Comparison of ENCODE assay signal across 18 cellular contexts in the genomic region with DNA sequence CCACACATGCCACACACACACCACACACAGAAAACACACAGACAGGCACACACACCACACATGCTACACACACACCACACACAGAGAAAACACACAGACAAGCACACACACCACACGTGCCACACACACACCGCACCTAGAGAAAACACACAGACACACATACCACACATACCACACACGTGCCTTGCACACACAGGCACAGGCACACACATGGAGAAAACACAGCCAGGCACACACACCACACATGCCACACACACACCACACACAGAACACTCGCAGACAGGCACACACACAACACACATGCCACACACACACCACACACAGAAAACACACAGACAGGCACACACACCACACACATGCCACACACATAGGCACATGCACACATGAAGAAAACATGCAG.
DNase-seq lines count a peak whose midpoint lies in the region; ATAC-seq, FAIRE-seq and TF ChIP-seq lines count a peak whose summit lies in the region.
"Had no signal": no experiment of that assay in that cellular context is flagged by ENCODE, and none has a peak within 500 bp of the region (broad histone marks: within the 10 kb centered on the region; RNA-seq: fewer than 3 reads in every experiment).

No MANE protein-coding gene starts in this region.

- H3K9ac ChIP-seq in H9 (ENCODE audit: extremely low read depth, insufficient read length, low read length) (no peak overlapping the region), colonic mucosa (ENCODE audit: low read depth in 2 of 2, low read length in 2 of 2) (no peak overlapping the region)

- no peak overlapping the region for H2BK20ac ChIP-seq in H9 (ENCODE audit: low read depth, low read length, poor library complexity, severe bottlenecking)

- intact Hi-C loops in colonic mucosa (cut with DNase I), result no loop called here

- H3K56ac ChIP-seq in H9 (ENCODE audit: insufficient read length, low read depth, low read length), result peak overlapping the region; percentile 0

- POLR2A ChIA-PET in A549 (lab: Yijun Ruan, JAX), result no interaction called here

- H3T11ph ChIP-seq in H9 (ENCODE audit: low read length), result no peak overlapping the region

- H2BK15ac ChIP-seq in H9 (ENCODE audit: low read depth, low read length), result no peak overlapping the region

- H4K20me1 ChIP-seq in H9 (ENCODE audit: control insufficient read depth, insufficient read depth, insufficient read length), result no peaks in the 10 kb centered on the region

- no peak for TF ChIP-seq CTCF in A549 (IDR thresholded peaks at IDR 0.05)
- no peak for TF ChIP-seq CTCF in H9 (conservative IDR thresholded peaks at IDR 0.05)
- no peak for TF ChIP-seq CTCF in colonic mucosa (IDR thresholded peaks at IDR 0.05)
- TF ChIP-seq CTCF in gastroesophageal sphincter (IDR thresholded peaks at IDR 0.05), result no peak

- CTCF ChIA-PET in A549 (lab: Yijun Ruan, JAX), result no interaction called here

- no peak for TF ChIP-seq RAD21 in A549 (conservative IDR thresholded peaks at IDR 0.05 in 1 of 2, IDR thresholded peaks at IDR 0.05 in 1 of 2)

- no peaks in the 10 kb centered on the region for H3K9me3 Mint-ChIP-seq in H9
- H3K9me3 Mint-ChIP-seq: CD4-positive, alpha-beta T cell; GM23338 had no signal

- no peak overlapping the region for H2AK5ac ChIP-seq in H9 (ENCODE audit: insufficient read length, low read length)

- no peak overlapping the region for H3K4me3 ChIP-seq in A549
- H3K4me3 ChIP-seq in colonic mucosa, result no peak overlapping the region
- no peak overlapping the region for H3K4me3 ChIP-seq in gastroesophageal sphincter
- H3K4me3 ChIP-seq: GM23338 had no signal

- no peaks in the 10 kb centered on the region for H3K4me1 Mint-ChIP-seq in H9
- H3K4me1 Mint-ChIP-seq: GM23338 had no signal

- no peaks in the 10 kb centered on the region for H3K79me1 ChIP-seq in H9 (ENCODE audit: insufficient read depth, low read depth, low read length, poor library complexity, severe bottlenecking)

- no peak overlapping the region for H2AFZ ChIP-seq in H9 (ENCODE audit: low read length)
- H2AFZ ChIP-seq: GM23338 had no signal

- H3K4me1 ChIP-seq in A549, result no peaks in the 10 kb centered on the region
- H3K4me1 ChIP-seq in H9 (ENCODE audit: insufficient read depth, low read length), result no peaks in the 10 kb centered on the region
- H3K4me1 ChIP-seq in colonic mucosa, result no peaks in the 10 kb centered on the region
- no peaks in the 10 kb centered on the region for H3K4me1 ChIP-seq in gastroesophageal sphincter
- H3K4me1 ChIP-seq: Caco-2 had no signal

- H3K23me2 ChIP-seq in H9 (ENCODE audit: insufficient read length, low read depth, low read length, poor library complexity, severe bottlenecking), result no peaks in the 10 kb centered on the region

- ATAC-seq in A549 (no peak), gastroesophageal sphincter (no peak)
- ATAC-seq: GM23338 had no signal

- H3K18ac ChIP-seq in H9 (ENCODE audit: insufficient read length, low read depth, low read length), result no peak overlapping the region

- no peak overlapping the region for H3K23ac ChIP-seq in H9 (ENCODE audit: insufficient read length, low read depth, low read length)

- H3K79me2 ChIP-seq in H9 (ENCODE audit: insufficient read depth, low read length), result no peaks in the 10 kb centered on the region

- H2BK12ac ChIP-seq in H9 (ENCODE audit: insufficient read length, low read depth, low read length), result no peak overlapping the region

- H3K36me3 ChIP-seq in colonic mucosa (no peaks in the 10 kb centered on the region), gastroesophageal sphincter (no peaks in the 10 kb centered on the region)

- 39% methylated on average over 4 of the region's 4 CpGs for WGBS in A549 (ENCODE audit: missing lambda C conversion rate)
- WGBS in H9 (ENCODE audit: extremely low coverage, insufficient read length, low lambda C conversion rate), result no CpG with 5 or more reads among the region's 4 CpGs
- 100% methylated on average over 1 of the region's 4 CpGs; no CpG with 5 or more reads in 1 of the 2 donors for WGBS in gastroesophageal sphincter (ENCODE audit: low coverage in 1 of 2), 2 donors

- H3K36me3 Mint-ChIP-seq in H9 (ENCODE audit: insufficient read depth in 1 of 3, low read depth in 3 of 3), result no peaks in the 10 kb centered on the region

- H4K8ac ChIP-seq in H9 (replicated peaks; ENCODE audit: insufficient read length, low read depth, low read length), result no peak overlapping the region

- H2BK120ac ChIP-seq in H9 (ENCODE audit: low read depth, low read length, poor library complexity, severe bottlenecking), result no peak overlapping the region

- H3K4me2 ChIP-seq in A549 (no peak overlapping the region), H9 (ENCODE audit: insufficient read depth, insufficient read length, low read length) (no peak overlapping the region)
- H3K4me2 ChIP-seq: GM23338 had no signal

- no peak overlapping the region for H3K27ac ChIP-seq in A549
- H3K27ac ChIP-seq in H9 (ENCODE audit: insufficient read length, low read depth, low read length), result no peak overlapping the region
- no peak overlapping the region for H3K27ac ChIP-seq in colonic mucosa
- no peak overlapping the region for H3K27ac ChIP-seq in gastroesophageal sphincter
- H3K27ac ChIP-seq: C4-2B had no signal

- H3K14ac ChIP-seq in H9 (ENCODE audit: insufficient read depth, low read length), result no peak overlapping the region

- no peaks in the 10 kb centered on the region for H3K27me3 Mint-ChIP-seq in H9 (ENCODE audit: low read depth)
- H3K27me3 Mint-ChIP-seq: CD4-positive, alpha-beta T cell had no signal

- no peak for TF ChIP-seq EP300 in A549 (IDR thresholded peaks at IDR 0.05)
- TF ChIP-seq EP300 in gastroesophageal sphincter (IDR thresholded peaks at IDR 0.05), result no peak

- H2BK5ac ChIP-seq in H9 (ENCODE audit: insufficient read length, low read length), result no peak overlapping the region

- no peak overlapping the region for H4K5ac ChIP-seq in H9 (ENCODE audit: insufficient read length, low read depth, low read length)

- no peak overlapping the region for H3K4me3 Mint-ChIP-seq in H9
- H3K4me3 Mint-ChIP-seq: CD4-positive, alpha-beta T cell; GM23338 had no signal

- H4K91ac ChIP-seq in H9 (ENCODE audit: insufficient read length, low read depth, low read length), result no peak overlapping the region

- DNase-seq in A549 (ENCODE audit: low read depth in 1 of 2, low spot score in 1 of 2) (no peak), H9 (no peak), colonic mucosa (peak; percentile 1), mesenteric fat pad (ENCODE audit: low spot score) (peak; percentile 45), NCI-H2227 treated with DMSO at 0.1 percent for 48 hours (lab: John Stamatoyannopoulos, UW) (no peak), NCI-H1436 treated with DMSO at 0.1 percent for 48 hours (lab: John Stamatoyannopoulos, UW) (no peak), NCI-H524 treated with DMSO at 0.1 percent for 48 hours (lab: John Stamatoyannopoulos, UW) (no peak)
- DNase-seq: ACHN, AML-193, Caco-2, DMS153, DMS79, GDM1, H7 had no signal

- no peaks in the 10 kb centered on the region for H3K27me3 ChIP-seq in H9 (ENCODE audit: insufficient read depth, low read length)
- H3K27me3 ChIP-seq in colonic mucosa, result no peaks in the 10 kb centered on the region
- no peaks in the 10 kb centered on the region for H3K27me3 ChIP-seq in gastroesophageal sphincter

- TF ChIP-seq POLR2A in A549 (IDR thresholded peaks at IDR 0.05; ENCODE audit: low read length) (no peak), gastroesophageal sphincter (IDR thresholded peaks at IDR 0.05) (no peak)

- no peak overlapping the region for H3K27ac Mint-ChIP-seq in H9
- H3K27ac Mint-ChIP-seq: CD4-positive, alpha-beta T cell; GM23338 had no signal

- no peak overlapping the region for H3K4ac ChIP-seq in H9 (ENCODE audit: low read depth, low read length)

- H3K9me3 ChIP-seq in A549 (peaks cover 23% of the 10 kb centered on the region), H9 (ENCODE audit: control insufficient read depth, low read depth, low read length) (peaks cover 4% of the 10 kb centered on the region), colonic mucosa (no peaks in the 10 kb centered on the region), gastroesophageal sphincter (no peaks in the 10 kb centered on the region)

- peak; percentile 7 for FAIRE-seq in A549 (lab: Jason Lieb, UNC)

TF ChIP-seq in A549, 52 proteins besides CTCF, POLR2A, EP300 and RAD21:
- TF ChIP-seq HOXB13 (CRISPR knock-in tag; IDR thresholded peaks at IDR 0.05; ENCODE audit: low read depth) (no peak), FOSL2 (IDR thresholded peaks at IDR 0.05) (no peak), FOSL2 (CRISPR knock-in tag; IDR thresholded peaks at IDR 0.05) (no peak), NPAS2 (CRISPR knock-in tag; IDR thresholded peaks at IDR 0.05; ENCODE audit: borderline replicate concordance) (no peak), GATA3 (IDR thresholded peaks at IDR 0.05; ENCODE audit: borderline replicate concordance) (no peak), HEYL (CRISPR knock-in tag; IDR thresholded peaks at IDR 0.05) (no peak), ZC3H11A (IDR thresholded peaks at IDR 0.05) (no peak), HOXA7 (CRISPR knock-in tag; IDR thresholded peaks at IDR 0.05) (no peak), NR3C1 (IDR thresholded peaks at IDR 0.05) (no peak), ZSCAN20 (CRISPR knock-in tag; IDR thresholded peaks at IDR 0.05) (no peak), KDM1A (IDR thresholded peaks at IDR 0.05; ENCODE audit: low read depth) (no peak), RCOR1 (IDR thresholded peaks at IDR 0.05; ENCODE audit: low read depth, low read length) (no peak), CEBPB (IDR thresholded peaks at IDR 0.05) (no peak)
- TF ChIP-seq, protein P1, sequence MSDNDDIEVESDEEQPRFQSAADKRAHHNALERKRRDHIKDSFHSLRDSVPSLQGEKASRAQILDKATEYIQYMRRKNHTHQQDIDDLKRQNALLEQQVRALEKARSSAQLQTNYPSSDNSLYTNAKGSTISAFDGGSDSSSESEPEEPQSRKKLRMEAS (IDR thresholded peaks at IDR 0.05), result no peak
- TF ChIP-seq, protein P2, sequence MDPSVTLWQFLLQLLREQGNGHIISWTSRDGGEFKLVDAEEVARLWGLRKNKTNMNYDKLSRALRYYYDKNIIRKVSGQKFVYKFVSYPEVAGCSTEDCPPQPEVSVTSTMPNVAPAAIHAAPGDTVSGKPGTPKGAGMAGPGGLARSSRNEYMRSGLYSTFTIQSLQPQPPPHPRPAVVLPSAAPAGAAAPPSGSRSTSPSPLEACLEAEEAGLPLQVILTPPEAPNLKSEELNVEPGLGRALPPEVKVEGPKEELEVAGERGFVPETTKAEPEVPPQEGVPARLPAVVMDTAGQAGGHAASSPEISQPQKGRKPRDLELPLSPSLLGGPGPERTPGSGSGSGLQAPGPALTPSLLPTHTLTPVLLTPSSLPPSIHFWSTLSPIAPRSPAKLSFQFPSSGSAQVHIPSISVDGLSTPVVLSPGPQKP (IDR thresholded peaks at IDR 0.05; ENCODE audit: low read depth, low read length), result no peak

Comparison
In these comparisons a context has a peak if more than half of its experiments do, and no peak if none do; other contexts are left out.
1. DNase-seq: peak in colonic mucosa (single experiment) and mesenteric fat pad (single experiment); none in A549 (0 of 2), H9 (single experiment), NCI-H2227 treated with DMSO at 0.1 percent for 48 hours (single experiment), NCI-H1436 treated with DMSO at 0.1 percent for 48 hours (single experiment) and NCI-H524 treated with DMSO at 0.1 percent for 48 hours (single experiment).